8 cellular contexts compared by ENCODE assay signal in genomic region chr19:16771618-16772017, GRCh38. TPM values are rescaled to one million over a fixed set of nuclear protein-coding genes. Genes with fewer than 3 reads are reported as not detected.
A peak's percentile ranks its signal among the peaks of the same experiment; 100 is the strongest.
DNase-seq lines count a peak whose midpoint lies in the region; ATAC-seq and TF ChIP-seq lines count a peak whose summit lies in the region.

No MANE protein-coding gene starts in this region.

- no peak overlapping the region for H3K27ac Mint-ChIP-seq in HFFc6

- no peak overlapping the region for H3K4me3 Mint-ChIP-seq in HFFc6

- no peaks in the 10 kb centered on the region for H3K4me1 ChIP-seq in lower lobe of right lung

- peaks cover 17% of the 10 kb centered on the region for H3K27me3 Mint-ChIP-seq in HFFc6 (ENCODE audit: insufficient read depth)

- TF ChIP-seq CTCF in HFFc6 (IDR thresholded peaks at IDR 0.05) (peak; percentile 89), lower lobe of right lung (IDR thresholded peaks at IDR 0.05) (peak; percentile 85)

- H3K9me3 ChIP-seq in lower lobe of right lung = no peaks in the 10 kb centered on the region

- no peaks in the 10 kb centered on the region for H3K36me3 Mint-ChIP-seq in HFFc6 (ENCODE audit: low read depth)

- intact Hi-C loops in lower lobe of right lung (cut with DNase I) = no loop called here

- no peaks in the 10 kb centered on the region for H3K36me3 ChIP-seq in lower lobe of right lung

- H3K4me3 ChIP-seq in lower lobe of right lung = no peak overlapping the region

- ATAC-seq in lower lobe of right lung = peak; percentile 89 to 92
- no peak for ATAC-seq in GM21381 (IDR thresholded peaks at IDR 0.05; ENCODE audit: unreplicated experiment)

- no peaks in the 10 kb centered on the region for H3K27me3 ChIP-seq in lower lobe of right lung (ENCODE audit: low read depth)

- DNase-seq in Ammon's horn (ENCODE audit: low spot score) (peak; percentile 85), HFFc6 (peak; percentile 56), NCI-H82 (lab: John Stamatoyannopoulos, UW) (peak; percentile 97), ecto neural progenitor cell (ENCODE audit: low spot score) (peak; percentile 85), lower lobe of right lung (peak; percentile 74)
- peak; percentile 79 to 82 for DNase-seq in activated CD4-positive, alpha-beta T cell treated with anti-CD3 and anti-CD28 coated beads, Interleukin-2, amount 50 U/mL, for 48 hours
- DNase-seq in stimulated activated CD8-positive, alpha-beta memory T cell treated with anti-CD3 and anti-CD28 coated beads, Interleukin-12 subunit alpha, Interleukin-12 subunit beta, amount 100 ng/mL, for 1 hour (ENCODE audit: low read depth) = peak; percentile 50

- H3K4me1 Mint-ChIP-seq in HFFc6 (ENCODE audit: low read depth) = no peaks in the 10 kb centered on the region

- no peak overlapping the region for H3K27ac ChIP-seq in lower lobe of right lung

- H3K9me3 Mint-ChIP-seq in HFFc6 = no peaks in the 10 kb centered on the region

RNA-seq across cellular contexts. Expression of gene NWD1, which starts 52.0 kb away (rescaled TPM):
- not detected for total RNA-seq in HFFc6 (2021; fragmentation: NEBNext Ultra II Directional; extraction: Animal tissue kit (Norgen Biotek cat#: 25700))
- total RNA-seq in lower lobe of right lung = 3.0 TPM

RNA-seq across cellular contexts. Expression of gene SIN3B, which starts 57.6 kb away (rescaled TPM):
- total RNA-seq in HFFc6 (2021; fragmentation: NEBNext Ultra II Directional; extraction: Animal tissue kit (Norgen Biotek cat#: 25700)) = 10 to 100 TPM; 29.6 to 39.4 (median 35.2) TPM
- total RNA-seq in lower lobe of right lung = 56.6 TPM
